Comparison of ENCODE assay signal across 1 cellular context in genomic region chr2:32627441-32627900, GRCh38.
A peak's percentile ranks its signal among the peaks of the same experiment; 100 is the strongest.
TF ChIP-seq lines count a peak whose summit lies in the region.

No MANE protein-coding gene starts in this region.

TF ChIP-seq in GM12878, 131 proteins besides CTCF, POLR2A, EP300 and RAD21 (continued from another document):
- TF ChIP-seq TCF3 (IDR thresholded peaks at IDR 0.05; ENCODE audit: borderline replicate concordance, insufficient read depth, low read depth, low read length) (0 out of 2 replicates have a peak, but pooled peaks have one; percentile 9), SRF (IDR thresholded peaks at IDR 0.05; ENCODE audit: low read depth in 2 of 2, low read length in 2 of 2) (no peak), EED (IDR thresholded peaks at IDR 0.05; ENCODE audit: low read depth) (no peak; the same call in 1 of the 2 replicates), MYC (IDR thresholded peaks at IDR 0.05; ENCODE audit: insufficient read depth, insufficient read length, insufficient replicate concordance, low read length, severe bottlenecking) (no peak), RELA (IDR thresholded peaks at IDR 0.05; ENCODE audit: borderline replicate concordance, partially characterized antibody) (no peak), CBX5 (IDR thresholded peaks at IDR 0.05; ENCODE audit: low read depth) (0 out of 2 replicates have a peak, but pooled peaks have one; percentile 24), LARP7 (IDR thresholded peaks at IDR 0.05) (peak; percentile 20; the same call in 1 of the 2 replicates), IRF3 (IDR thresholded peaks at IDR 0.05) (no peak; the same call in 1 of the 2 replicates), ELK1 (IDR thresholded peaks at IDR 0.05; ENCODE audit: low read depth, low read length) (no peak)
